8 cellular contexts compared by ENCODE assay signal in the genomic region with DNA sequence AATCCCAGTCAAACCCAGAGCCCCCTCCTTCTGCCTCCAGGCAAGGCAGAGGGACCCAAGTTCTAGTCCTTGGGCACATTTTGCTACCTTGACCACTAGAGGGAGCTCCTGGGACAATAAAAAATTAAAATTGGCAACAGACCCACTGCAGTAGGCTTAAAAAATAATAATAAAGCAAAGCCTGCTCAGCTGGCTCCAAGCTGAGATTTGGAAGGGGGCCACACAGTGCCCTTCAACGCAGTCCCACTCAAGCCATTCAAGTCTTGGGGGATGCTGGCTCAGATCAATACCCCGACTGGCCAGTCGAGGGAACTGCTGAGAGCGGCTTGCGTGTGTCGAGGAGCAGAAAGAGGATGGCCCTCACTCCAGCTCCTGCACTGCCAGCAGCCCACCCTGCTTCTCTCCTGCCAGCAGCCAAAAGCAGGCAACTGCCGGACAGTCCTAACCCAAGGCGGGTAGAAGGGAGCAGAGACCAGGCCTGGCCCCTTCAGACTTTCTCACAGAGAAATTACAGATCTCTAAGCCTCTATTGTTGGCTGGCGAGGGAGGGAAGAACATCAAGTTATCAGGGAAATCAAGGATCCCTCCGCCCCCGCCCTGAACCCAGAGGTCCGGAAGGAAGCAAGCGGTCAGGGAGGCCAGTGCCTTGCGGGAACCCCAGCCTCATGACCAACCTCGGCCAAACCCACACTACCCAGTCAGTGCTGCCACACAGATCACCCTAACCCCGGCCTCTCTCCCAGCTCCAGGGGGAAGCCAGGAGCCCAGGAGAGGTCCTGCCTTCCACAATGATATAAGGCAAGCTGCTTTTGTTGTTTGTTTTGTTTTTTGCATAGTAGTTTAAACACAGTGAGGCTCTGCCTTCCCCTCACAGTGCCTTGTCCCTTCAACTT. TPM values are rescaled to one million over a fixed set of nuclear protein-coding genes. Genes with fewer than 3 reads are reported as not detected.
DNase-seq lines count a peak whose midpoint lies in the region; ATAC-seq, FAIRE-seq and TF ChIP-seq lines count a peak whose summit lies in the region.

No MANE protein-coding gene starts in this region.

- H3K36me3 ChIP-seq in A673 (ENCODE audit: insufficient read depth, low read length, poor library complexity, severe bottlenecking) = peaks cover 12% of the 10 kb centered on the region
- H3K36me3 ChIP-seq in effector memory CD4-positive, alpha-beta T cell (ENCODE audit: control insufficient read depth, insufficient read depth, low read length) = peaks cover 57% of the 10 kb centered on the region
- peaks cover 56% of the 10 kb centered on the region for H3K36me3 ChIP-seq in mesodermal cell (ENCODE audit: control insufficient read depth, insufficient read depth, low read length)

- no peaks in the 10 kb centered on the region for H3K9me3 Mint-ChIP-seq in activated CD8-positive, alpha-beta T cell treated with anti-CD3 and anti-CD28 coated beads, Interleukin-2, amount 10 ng/mL, durations not matched to agents 7 days and 5 days (ENCODE audit: insufficient read depth)
- H3K9me3 Mint-ChIP-seq in stimulated activated naive B cell treated with anti-CD40 and anti-IgM and Interleukin-4, amounts not matched to agents 10 μg/mL and 1 μg/mL and 100 μg/mL, for 72 hours = peaks cover 0 to 5% of the 10 kb centered on the region in 2 donors

- WGBS in mesodermal cell (ENCODE audit: insufficient coverage in 2 of 2), 2 experiments = 72 to 73% methylated on average over 12 to 14 of the region's 16 CpGs

- FAIRE-seq in GM12891 (lab: Jason Lieb, UNC) = peak; percentile 76

- no peak overlapping the region for H3K27ac Mint-ChIP-seq in activated CD8-positive, alpha-beta T cell treated with anti-CD3 and anti-CD28 coated beads, Interleukin-2, amount 10 ng/mL, durations not matched to agents 7 days and 5 days
- peak overlapping the region; percentile 96 for H3K27ac Mint-ChIP-seq in stimulated activated naive B cell treated with anti-CD40 and anti-IgM and Interleukin-4, amounts not matched to agents 10 μg/mL and 1 μg/mL and 100 μg/mL, for 72 hours

- peaks cover 16% of the 10 kb centered on the region for H3K4me1 Mint-ChIP-seq in activated CD8-positive, alpha-beta T cell treated with anti-CD3 and anti-CD28 coated beads, Interleukin-2, amount 10 ng/mL, durations not matched to agents 7 days and 5 days (ENCODE audit: low read depth)
- peaks cover 31 to 44% of the 10 kb centered on the region in 2 donors for H3K4me1 Mint-ChIP-seq in stimulated activated naive B cell treated with anti-CD40 and anti-IgM and Interleukin-4, amounts not matched to agents 10 μg/mL and 1 μg/mL and 100 μg/mL, for 72 hours

- no peaks in the 10 kb centered on the region for H3K27me3 Mint-ChIP-seq in activated CD8-positive, alpha-beta T cell treated with anti-CD3 and anti-CD28 coated beads, Interleukin-2, amount 10 ng/mL, durations not matched to agents 7 days and 5 days (ENCODE audit: low read depth)
- no peaks in the 10 kb centered on the region for H3K27me3 Mint-ChIP-seq in stimulated activated naive B cell treated with anti-CD40 and anti-IgM and Interleukin-4, amounts not matched to agents 10 μg/mL and 1 μg/mL and 100 μg/mL, for 72 hours

- peaks cover 19% of the 10 kb centered on the region for H3K36me3 Mint-ChIP-seq in activated CD8-positive, alpha-beta T cell treated with anti-CD3 and anti-CD28 coated beads, Interleukin-2, amount 10 ng/mL, durations not matched to agents 7 days and 5 days (ENCODE audit: low read depth)
- H3K36me3 Mint-ChIP-seq in stimulated activated naive B cell treated with anti-CD40 and anti-IgM and Interleukin-4, amounts not matched to agents 10 μg/mL and 1 μg/mL and 100 μg/mL, for 72 hours = peaks cover 27 to 37% of the 10 kb centered on the region in 2 donors

- H3K4me3 ChIP-seq in A673 (ENCODE audit: low read depth, low read length, poor library complexity, severe bottlenecking) (no peak overlapping the region), mesodermal cell (ENCODE audit: extremely low read depth, insufficient read depth, low read length, poor library complexity, severe bottlenecking) (no peak overlapping the region)
- H3K4me3 ChIP-seq in effector memory CD4-positive, alpha-beta T cell (ENCODE audit: insufficient read depth, low read depth, low read length, poor library complexity, severe bottlenecking) = no peak overlapping the region

- peak; percentile 80 for DNase-seq in A673 (ENCODE audit: low spot score)
- no peak for DNase-seq in GM12891 (ENCODE audit: insufficient read length, low spot score)
- DNase-seq in NCI-H69 (lab: John Stamatoyannopoulos, UW) = peak; percentile 39
- peak; percentile 76 for DNase-seq in activated CD8-positive, alpha-beta T cell treated with anti-CD3 and anti-CD28 coated beads, Interleukin-2, amount 10 ng/mL, durations not matched to agents 7 days and 5 days
- DNase-seq in effector memory CD4-positive, alpha-beta T cell = peak; percentile 26 to 53 (median 37)
- peak; percentile 45 for DNase-seq in stimulated activated naive B cell treated with anti-CD40 and anti-IgM and Interleukin-4, amounts not matched to agents 10 μg/mL and 1 μg/mL and 100 μg/mL, for 72 hours

- CTCF ChIA-PET in A673 (lab: Charles Lee) = interaction anchor here (0.6 to 2.1 kb wide), 11 partner anchors 19 to 753 kb away, joined by 3 to 11 read pairs (median 6); partner anchors contain the start of gene IFFO2
- CTCF ChIA-PET in activated CD8-positive, alpha-beta T cell treated with anti-CD3 and anti-CD28 coated beads, Interleukin-2, amount 10 ng/mL, durations not matched to agents 7 days and 5 days (lab: Charles Lee) = interaction anchor here (0.6 to 6.5 kb wide), 37 partner anchors 8 to 325 kb away, joined by 3 to 54 read pairs (median 6); partner anchors contain the start of gene IFFO2

- H3K9me3 ChIP-seq in A673 (ENCODE audit: low read depth, low read length, poor library complexity, severe bottlenecking) = no peaks in the 10 kb centered on the region
- H3K9me3 ChIP-seq in effector memory CD4-positive, alpha-beta T cell (ENCODE audit: control insufficient read depth, low read length) = no peaks in the 10 kb centered on the region
- no peaks in the 10 kb centered on the region for H3K9me3 ChIP-seq in mesodermal cell (ENCODE audit: control insufficient read depth, low read length)

- no peak for TF ChIP-seq POLR2A in GM12891 (IDR thresholded peaks at IDR 0.05; ENCODE audit: low read depth, low read length)

- no peaks in the 10 kb centered on the region for H3K27me3 ChIP-seq in A673 (replicated peaks; ENCODE audit: insufficient read depth, low read depth, low read length, poor library complexity)
- no peaks in the 10 kb centered on the region for H3K27me3 ChIP-seq in effector memory CD4-positive, alpha-beta T cell (replicated peaks; ENCODE audit: control insufficient read depth, insufficient read depth, low read length, poor library complexity, severe bottlenecking)

- TF ChIP-seq CTCF in A673 (conservative IDR thresholded peaks at IDR 0.05; ENCODE audit: low read depth, low read length) = peak; percentile 93

- intact Hi-C loops in A673 (cut with micrococcal nuclease; ENCODE audit: unreplicated experiment) = loop anchor here (2.0 to 10.0 kb wide), 2 partner anchors 190 to 748 kb away; no protein-coding TSS in a partner anchor

- no peak overlapping the region for H3K4me3 Mint-ChIP-seq in activated CD8-positive, alpha-beta T cell treated with anti-CD3 and anti-CD28 coated beads, Interleukin-2, amount 10 ng/mL, durations not matched to agents 7 days and 5 days
- H3K4me3 Mint-ChIP-seq in stimulated activated naive B cell treated with anti-CD40 and anti-IgM and Interleukin-4, amounts not matched to agents 10 μg/mL and 1 μg/mL and 100 μg/mL, for 72 hours = peak overlapping the region; percentile 39 to 82

- POLR2A ChIA-PET in A673 (lab: Charles Lee; ENCODE audit: low non-redundant PET) = interaction anchor here (0.6 kb wide), 2 partner anchors 104 to 110 kb away, joined by 3 to 5 read pairs; no protein-coding TSS in a partner anchor
- POLR2A ChIA-PET in activated CD8-positive, alpha-beta T cell treated with anti-CD3 and anti-CD28 coated beads, Interleukin-2, amount 10 ng/mL, durations not matched to agents 7 days and 5 days (lab: Charles Lee) = interaction anchor here (2.2 kb wide), 1 partner anchor 19 kb away, joined by 8 read pairs; no protein-coding TSS in a partner anchor

- H3K27ac ChIP-seq in A673 (ENCODE audit: low read depth, low read length, poor library complexity, severe bottlenecking) (peak overlapping the region; percentile 37), mesodermal cell (ENCODE audit: low read depth, low read length, severe bottlenecking) (peak overlapping the region; percentile 41)
- H3K27ac ChIP-seq in effector memory CD4-positive, alpha-beta T cell (ENCODE audit: insufficient read depth, low read length, poor library complexity, severe bottlenecking) = no peak overlapping the region

- no TSS peak for BruUV-seq in A673 (replicated peaks; lab: Mats Ljungman, UMichigan)

- H3K4me1 ChIP-seq in A673 (ENCODE audit: insufficient read depth, low read length, poor library complexity, severe bottlenecking) = peaks cover 8% of the 10 kb centered on the region
- H3K4me1 ChIP-seq in effector memory CD4-positive, alpha-beta T cell (ENCODE audit: control insufficient read depth, insufficient read depth, low read length, poor library complexity, severe bottlenecking) = peaks cover 6% of the 10 kb centered on the region
- peaks cover 13% of the 10 kb centered on the region for H3K4me1 ChIP-seq in mesodermal cell (ENCODE audit: control insufficient read depth, insufficient read depth, low read length, poor library complexity, severe bottlenecking)

- no peak for ATAC-seq in activated CD8-positive, alpha-beta T cell treated with anti-CD3 and anti-CD28 coated beads, Interleukin-2, amount 10 ng/mL, durations not matched to agents 7 days and 5 days
- peak; percentile 42 to 47 for ATAC-seq in stimulated activated naive B cell treated with anti-CD40 and anti-IgM and Interleukin-4, amounts not matched to agents 10 μg/mL and 1 μg/mL and 100 μg/mL, for 72 hours (replicated peaks)
- no peak for ATAC-seq in HG02938 (IDR thresholded peaks at IDR 0.05; ENCODE audit: unreplicated experiment)

RNA-seq across cellular contexts. Expression of gene ALDH4A1, which starts 4.9 kb away (rescaled TPM):
- total RNA-seq in A673 (2021) = 18.4 and 23.1 TPM in 2 replicates
- polyA plus RNA-seq in GM12891 (2012; ENCODE audit: low read depth, missing spikeins) = 8.5 TPM
- 1 to 10 TPM; 4.2 to 4.3 TPM for total RNA-seq in activated CD8-positive, alpha-beta T cell treated with anti-CD3 and anti-CD28 coated beads, Interleukin-2, amount 10 ng/mL, durations not matched to agents 7 days and 5 days
- 13.2 TPM for polyA plus RNA-seq in mesodermal cell (2013, experiment 1 of 2)
- polyA plus RNA-seq in mesodermal cell (2013, experiment 2 of 2) = 12.6 TPM

RNA-seq across cellular contexts. Expression of gene TAS1R2, which starts 47.8 kb away (rescaled TPM):
- total RNA-seq in A673 (2021) = not detected in 2 replicates
- polyA plus RNA-seq in GM12891 (2012; ENCODE audit: low read depth, missing spikeins) = not detected
- not detected for total RNA-seq in activated CD8-positive, alpha-beta T cell treated with anti-CD3 and anti-CD28 coated beads, Interleukin-2, amount 10 ng/mL, durations not matched to agents 7 days and 5 days
- not detected for polyA plus RNA-seq in mesodermal cell (2013, experiment 1 of 2)
- polyA plus RNA-seq in mesodermal cell (2013, experiment 2 of 2) = not detected

RNA-seq across cellular contexts. Expression of gene IFFO2, which starts 49.2 kb away (rescaled TPM):
- 13.3 and 16.3 TPM in 2 replicates for total RNA-seq in A673 (2021)
- 8.1 TPM for polyA plus RNA-seq in GM12891 (2012; ENCODE audit: low read depth, missing spikeins)
- total RNA-seq in activated CD8-positive, alpha-beta T cell treated with anti-CD3 and anti-CD28 coated beads, Interleukin-2, amount 10 ng/mL, durations not matched to agents 7 days and 5 days = 1 to 10 TPM; 7.2 to 8.2 TPM
- polyA plus RNA-seq in mesodermal cell (2013, experiment 1 of 2) = 17.6 TPM
- polyA plus RNA-seq in mesodermal cell (2013, experiment 2 of 2) = 11.7 TPM

Comparison
In these comparisons a context has a peak if more than half of its experiments do, and no peak if none do; other contexts are left out.
1. ATAC-seq: peak in stimulated activated naive B cell treated with anti-CD40 and anti-IgM and Interleukin-4, amounts not matched to agents 10 μg/mL and 1 μg/mL and 100 μg/mL, for 72 hours (2 of 2); none in activated CD8-positive, alpha-beta T cell treated with anti-CD3 and anti-CD28 coated beads, Interleukin-2, amount 10 ng/mL, durations not matched to agents 7 days and 5 days (single experiment) and HG02938 (single experiment).